In genomic region chr5:103258957-103259704, GRCh38 we compare ENCODE assay signal across 8 cellular contexts. TPM values are rescaled to one million over a fixed set of nuclear protein-coding genes. Genes with fewer than 3 reads are reported as not detected.
DNase-seq lines count a peak whose midpoint lies in the region; ATAC-seq and TF ChIP-seq lines count a peak whose summit lies in the region.

No MANE protein-coding gene starts in this region.

- no peaks in the 10 kb centered on the region for H3K36me3 Mint-ChIP-seq in endothelial cell (ENCODE audit: low read depth, unreplicated experiment)

- peaks cover 11% of the 10 kb centered on the region for H3K27me3 Mint-ChIP-seq in endothelial cell (ENCODE audit: unreplicated experiment)

- peak; percentile 65 for DNase-seq in Ammon's horn (ENCODE audit: low spot score)
- peak; percentile 41 for DNase-seq in NCI-H748 treated with DMSO at 0.1 percent for 48 hours (lab: John Stamatoyannopoulos, UW)
- DNase-seq in activated CD8-positive, alpha-beta memory T cell treated with anti-CD3 and anti-CD28 coated beads for 48 hours (ENCODE audit: low read depth in 2 of 3, low spot score in 2 of 3) = peak; percentile 27 to 45 (median 38)
- DNase-seq in endothelial cell (ENCODE audit: low spot score) = peak; percentile 63
- DNase-seq in stimulated activated CD8-positive, alpha-beta memory T cell treated with anti-CD3 and anti-CD28 coated beads, Interleukin-4, amount 100 ng/mL, for 48 hours = peak; percentile 67

- no peaks in the 10 kb centered on the region for H3K9me3 Mint-ChIP-seq in endothelial cell (ENCODE audit: unreplicated experiment)

- H3K4me3 ChIP-seq in mucosa of rectum (ENCODE audit: low read length in 2 of 2) = peak overlapping the region; percentile 80 to 90

- no peak overlapping the region for H3K27ac Mint-ChIP-seq in endothelial cell (ENCODE audit: unreplicated experiment)

- ATAC-seq in GM18909 (IDR thresholded peaks at IDR 0.05; ENCODE audit: poor library complexity, unreplicated experiment) = peak; percentile 42
- ATAC-seq in HG03139 (IDR thresholded peaks at IDR 0.05; ENCODE audit: unreplicated experiment) = peak; percentile 29

- H3K9ac ChIP-seq in mucosa of rectum (ENCODE audit: low read depth in 1 of 2, low read length in 2 of 2) = peak overlapping the region; percentile 75 to 88

- no peaks in the 10 kb centered on the region for H3K9me3 ChIP-seq in mucosa of rectum (ENCODE audit: control insufficient read depth in 2 of 2, low read length in 2 of 2)

- H3K4me1 ChIP-seq in mucosa of rectum (ENCODE audit: control insufficient read depth in 2 of 2, insufficient read depth in 2 of 2, low read length in 2 of 2) = peaks cover 4 to 26% of the 10 kb centered on the region in 2 donors

- no peaks in the 10 kb centered on the region for H3K27me3 ChIP-seq in mucosa of rectum (ENCODE audit: control insufficient read depth in 2 of 2, insufficient read depth in 2 of 2, low read length in 2 of 2)

- H3K27ac ChIP-seq in mucosa of rectum (ENCODE audit: low read depth in 2 of 2, low read length in 2 of 2) = peak overlapping the region; percentile 93 to 97

- no peak for TF ChIP-seq CTCF in endothelial cell (IDR thresholded peaks at IDR 0.05; ENCODE audit: unreplicated experiment)

- H3K36me3 ChIP-seq in mucosa of rectum (ENCODE audit: control insufficient read depth in 2 of 2, insufficient read depth in 2 of 2, low read length in 2 of 2) = no peaks in the 10 kb centered on the region

- peaks cover 11% of the 10 kb centered on the region for H3K4me1 Mint-ChIP-seq in endothelial cell (ENCODE audit: unreplicated experiment)

- peak overlapping the region; percentile 95 for H3K4me3 Mint-ChIP-seq in endothelial cell (ENCODE audit: unreplicated experiment)

RNA-seq across cellular contexts. Expression of gene MACIR, which starts 0.6 kb away (rescaled TPM):
- 9.2 TPM for total RNA-seq in endothelial cell (ENCODE audit: unreplicated experiment)

Comparison
In these comparisons a context has a peak if more than half of its experiments do, and no peak if none do; other contexts are left out.
1. Peak in every context shown above with its lines: DNase-seq, ATAC-seq, H3K4me3 ChIP-seq and H3K27ac ChIP-seq.